In the genomic region with DNA sequence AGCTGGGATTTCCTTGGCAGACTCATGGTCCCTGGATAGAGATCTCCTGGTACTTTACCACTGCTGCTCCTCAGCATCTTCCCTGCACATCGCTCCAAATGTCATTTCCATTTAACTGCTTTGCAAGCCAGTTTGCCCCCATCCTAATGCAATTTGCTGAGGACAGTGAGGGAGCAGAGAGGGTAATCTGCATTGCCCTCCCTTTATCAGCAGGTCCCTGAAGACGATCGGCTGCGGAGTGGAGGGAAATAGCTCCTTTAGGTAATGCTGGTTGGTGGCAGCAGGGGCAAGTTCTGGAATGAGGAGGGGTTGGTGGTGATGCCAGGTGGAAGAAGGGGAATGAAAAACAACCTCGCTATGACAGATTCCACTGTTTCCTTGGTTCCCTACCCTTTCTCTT, we compare ENCODE assay signal across 13 cellular contexts. TPM values are rescaled to one million over a fixed set of nuclear protein-coding genes. Genes with fewer than 3 reads are reported as not detected.
DNase-seq lines count a peak whose midpoint lies in the region; ATAC-seq and TF ChIP-seq lines count a peak whose summit lies in the region.
"Had no signal": no experiment of that assay in that cellular context is flagged by ENCODE, and none has a peak within 500 bp of the region (broad histone marks: within the 10 kb centered on the region; RNA-seq: fewer than 3 reads in every experiment).

No MANE protein-coding gene starts in this region.

- ATAC-seq in heart right ventricle, result no peak
- ATAC-seq in GM19452 (IDR thresholded peaks at IDR 0.05; ENCODE audit: unreplicated experiment), result no peak
- ATAC-seq: esophagus mucosa had no signal

- DNase-seq in CD8-positive, alpha-beta memory T cell, result no peak
- no peak for DNase-seq in astrocyte of the cerebellum (ENCODE audit: low read depth)
- DNase-seq in heart right ventricle, result no peak
- DNase-seq in trophoblast cell, result no peak
- no peak for DNase-seq in Ammon's horn (ENCODE audit: low spot score)
- no peak for DNase-seq in NCI-H2081 (lab: John Stamatoyannopoulos, UW)
- no peak for DNase-seq in Caco-2
- DNase-seq: NCI-H146; stimulated activated CD4-positive, alpha-beta T cell treated with anti-CD3 and anti-CD28 coated beads, Interleukin-4, amount 100 ng/mL, for 4 hours; substantia nigra had no signal

- H4K91ac ChIP-seq in trophoblast cell (ENCODE audit: low read depth, low read length), result no peak overlapping the region

- no peak overlapping the region for H2BK12ac ChIP-seq in trophoblast cell (ENCODE audit: low read length)

- H3K27me3 Mint-ChIP-seq in CD8-positive, alpha-beta memory T cell, result peaks cover 26 to 31% of the 10 kb centered on the region in 2 donors
- peaks cover 12% of the 10 kb centered on the region for H3K27me3 Mint-ChIP-seq in Caco-2 (ENCODE audit: insufficient read depth, unreplicated experiment)

- H3K9ac ChIP-seq in trophoblast cell (ENCODE audit: low read length), result no peak overlapping the region
- H3K9ac ChIP-seq: BLaER1 had no signal

- H4K8ac ChIP-seq in trophoblast cell (ENCODE audit: low read depth, low read length), result no peak overlapping the region

- BruUV-seq in Caco-2 (replicated peaks; lab: Mats Ljungman, UMichigan), result no TSS peak

- no peak overlapping the region for H2AFZ ChIP-seq in trophoblast cell (ENCODE audit: insufficient read depth, low read length, poor library complexity)

- H3K36me3 Mint-ChIP-seq in CD8-positive, alpha-beta memory T cell, result peaks cover 0 to 5% (median 0%) of the 10 kb centered on the region in 3 donors
- no peaks in the 10 kb centered on the region for H3K36me3 Mint-ChIP-seq in Caco-2 (ENCODE audit: insufficient read depth, unreplicated experiment)

- TF ChIP-seq CTCF in astrocyte of the cerebellum (IDR thresholded peaks at IDR 0.05; ENCODE audit: low read depth, low read length, missing control alignments) (no peak), heart right ventricle (IDR thresholded peaks at IDR 0.05) (no peak), Caco-2 (IDR thresholded peaks at IDR 0.05; ENCODE audit: insufficient read depth in 1 of 2, low read depth in 1 of 2, low read length in 1 of 2, severe bottlenecking in 1 of 2, unreplicated experiment in 1 of 2) (no peak)

- H3K27ac Mint-ChIP-seq in CD8-positive, alpha-beta memory T cell, result no peak overlapping the region
- no peak overlapping the region for H3K27ac Mint-ChIP-seq in Caco-2 (ENCODE audit: unreplicated experiment)

- no peak overlapping the region for H3K14ac ChIP-seq in trophoblast cell (ENCODE audit: low read length)

- H3K9me3 Mint-ChIP-seq in CD8-positive, alpha-beta memory T cell, result no peaks in the 10 kb centered on the region
- H3K9me3 Mint-ChIP-seq in Caco-2 (ENCODE audit: unreplicated experiment), result no peaks in the 10 kb centered on the region

- H2AK5ac ChIP-seq in trophoblast cell (ENCODE audit: low read length), result no peak overlapping the region

- POLR2A ChIA-PET in CD8-positive, alpha-beta memory T cell (lab: Charles Lee), result no interaction called here
- POLR2A ChIA-PET in Caco-2 (lab: Charles Lee), result no interaction called here

- no peak overlapping the region for H3K23ac ChIP-seq in trophoblast cell (ENCODE audit: low read length)

- in situ Hi-C loops in astrocyte of the cerebellum (cut with HindIII; ENCODE audit: low sequenced_read_pairs), result no loop called here

- peaks cover 12% of the 10 kb centered on the region for H3K4me1 ChIP-seq in CD8-positive, alpha-beta memory T cell (ENCODE audit: insufficient read depth, low read length)
- H3K4me1 ChIP-seq in heart right ventricle (peaks cover 7 to 78% (median 64%) of the 10 kb centered on the region in 9 donors), trophoblast cell (ENCODE audit: control insufficient read depth in 1 of 2, insufficient read depth in 2 of 2, low read length in 2 of 2) (peaks cover 25 to 51% of the 10 kb centered on the region in 2 experiments), Caco-2 (peaks cover 28% of the 10 kb centered on the region)

- no peak overlapping the region for H2BK5ac ChIP-seq in trophoblast cell (ENCODE audit: low read depth, low read length, poor library complexity)

- peaks cover 21% of the 10 kb centered on the region for H3K27me3 ChIP-seq in CD8-positive, alpha-beta memory T cell (ENCODE audit: insufficient read depth, low read length, poor library complexity, severe bottlenecking)
- peaks cover 0 to 36% (median 0%) of the 10 kb centered on the region in 7 donors for H3K27me3 ChIP-seq in heart right ventricle
- H3K27me3 ChIP-seq in trophoblast cell (ENCODE audit: insufficient read depth, low read length), result no peaks in the 10 kb centered on the region
- 0 out of 2 replicates have a peak, but pooled peaks cover 1% of the 10 kb centered on the region for H3K27me3 ChIP-seq in Caco-2 (replicated peaks; ENCODE audit: control insufficient read depth, insufficient read depth, low read length)

- H3K4ac ChIP-seq in trophoblast cell (ENCODE audit: low read depth, low read length), result peak overlapping the region; percentile 25

- no peak overlapping the region for H4K12ac ChIP-seq in trophoblast cell (ENCODE audit: low read depth, low read length)

- H2BK120ac ChIP-seq in trophoblast cell (ENCODE audit: insufficient read depth, low read length, poor library complexity), result no peak overlapping the region

- intact Hi-C loops in heart right ventricle (cut with DNase I) (loop anchor here in 8 of 10 donors (5.0 to 10.0 kb wide), 9 partner anchors 34 to 407 kb away; no protein-coding TSS in a partner anchor), Caco-2 (cut with micrococcal nuclease; ENCODE audit: unreplicated experiment) (loop anchor here (10.0 kb wide), 1 partner anchor 357 kb away; no protein-coding TSS in a partner anchor)

- H3K9me3 ChIP-seq in CD8-positive, alpha-beta memory T cell (ENCODE audit: low read length), result no peaks in the 10 kb centered on the region
- no peaks in the 10 kb centered on the region for H3K9me3 ChIP-seq in heart right ventricle
- no peaks in the 10 kb centered on the region for H3K9me3 ChIP-seq in trophoblast cell (ENCODE audit: insufficient read depth, low read depth, low read length)
- no peaks in the 10 kb centered on the region for H3K9me3 ChIP-seq in Caco-2
- H3K9me3 ChIP-seq: BLaER1 had no signal

- WGBS in heart right ventricle, 2 donors, result 61 to 67% methylated on average over 5 of the region's 5 CpGs
- WGBS in trophoblast cell (ENCODE audit: extremely low coverage, insufficient coverage, insufficient read length), result no CpG with 5 or more reads among the region's 5 CpGs

- peak overlapping the region in 4 of 7 donors; percentile 6 to 86 (median 52) for H3K4me3 Mint-ChIP-seq in CD8-positive, alpha-beta memory T cell
- H3K4me3 Mint-ChIP-seq in Caco-2 (ENCODE audit: unreplicated experiment), result no peak overlapping the region

- H3K18ac ChIP-seq in trophoblast cell (ENCODE audit: low read length), result no peak overlapping the region

- peaks cover 22% of the 10 kb centered on the region for H3K79me1 ChIP-seq in trophoblast cell (ENCODE audit: low read length)

- H3K4me3 ChIP-seq in CD8-positive, alpha-beta memory T cell (ENCODE audit: low read length), result no peak overlapping the region
- peak overlapping the region; percentile 62 for H3K4me3 ChIP-seq in astrocyte of the cerebellum (ENCODE audit: low read depth, low read length)
- H3K4me3 ChIP-seq in heart right ventricle, result peak overlapping the region in 9 of 10 donors; percentile 20 to 96 (median 82)
- no peak overlapping the region for H3K4me3 ChIP-seq in trophoblast cell (ENCODE audit: low read depth, low read length)
- H3K4me3 ChIP-seq in Caco-2 (ENCODE audit: low read depth, low read length), result no peak overlapping the region
- H3K4me3 ChIP-seq: BLaER1 had no signal

- H3K36me3 ChIP-seq in CD8-positive, alpha-beta memory T cell (ENCODE audit: insufficient read depth, low read length), result no peaks in the 10 kb centered on the region
- H3K36me3 ChIP-seq in heart right ventricle, result peaks cover 0 to 16% (median 0%) of the 10 kb centered on the region in 9 donors
- peaks cover 4 to 8% of the 10 kb centered on the region in 2 experiments for H3K36me3 ChIP-seq in trophoblast cell (ENCODE audit: control insufficient read depth in 1 of 2, insufficient read depth in 2 of 2, low read length in 2 of 2)
- H3K36me3 ChIP-seq in Caco-2 (ENCODE audit: control insufficient read depth, insufficient read depth, low read length), result no peaks in the 10 kb centered on the region
- H3K36me3 ChIP-seq: BLaER1 had no signal

- CTCF ChIA-PET in CD8-positive, alpha-beta memory T cell (lab: Charles Lee), result interaction anchor here (1.2 to 1.4 kb wide), 2 partner anchors 9 to 34 kb away, joined by 3 to 4 read pairs; no protein-coding TSS in a partner anchor
- CTCF ChIA-PET in Caco-2 (lab: Charles Lee), result interaction anchor here (6.1 kb wide), 1 partner anchor 110 kb away, joined by 46 read pairs; no protein-coding TSS in a partner anchor

- peaks cover 19 to 24% (median 23%) of the 10 kb centered on the region in 3 donors for H3K4me1 Mint-ChIP-seq in CD8-positive, alpha-beta memory T cell
- H3K4me1 Mint-ChIP-seq in Caco-2 (ENCODE audit: low read depth, unreplicated experiment), result peaks cover 15% of the 10 kb centered on the region

- peaks cover 26% of the 10 kb centered on the region for H3K79me2 ChIP-seq in trophoblast cell (ENCODE audit: control insufficient read depth, insufficient read depth, low read length, poor library complexity)

- H3K27ac ChIP-seq in CD8-positive, alpha-beta memory T cell (ENCODE audit: low read depth, low read length), result no peak overlapping the region
- H3K27ac ChIP-seq in heart right ventricle (peak overlapping the region in 7 of 10 donors; percentile 30 to 98 (median 92)), trophoblast cell (ENCODE audit: low read depth, low read length) (no peak overlapping the region)
- H3K27ac ChIP-seq: BLaER1 had no signal

- peak overlapping the region; percentile 72 for H3K4me2 ChIP-seq in trophoblast cell (ENCODE audit: low read length)
- H3K4me2 ChIP-seq: BLaER1 had no signal

RNA-seq across cellular contexts. Expression of a gene that starts 2.6 kb away (rescaled TPM):
- total RNA-seq in CD8-positive, alpha-beta memory T cell, result 1 to 10 TPM in 1 of 2 experiments, under 1 TPM in 1; 0.75 to 1.1 TPM
- 1.0 TPM for polyA plus RNA-seq in CD8-positive, alpha-beta memory T cell
- total RNA-seq in heart right ventricle, result 10 to 100 TPM; 13.4 to 31.6 (median 18.3) TPM
- 10 to 100 TPM in 1 of 2 donors, 1 to 10 TPM in 1; 6.1 to 11.0 TPM for polyA plus RNA-seq in heart right ventricle
- 35.3 and 35.7 TPM in 2 replicates for polyA plus RNA-seq in trophoblast cell (2013)
- total RNA-seq in Caco-2 (2022), result 3.2 and 5.7 TPM in 2 replicates

Comparison
In these comparisons a context has a peak if more than half of its experiments do, and no peak if none do; other contexts are left out.
1. H3K27ac ChIP-seq: peak in heart right ventricle (7 of 10); none in CD8-positive, alpha-beta memory T cell (single experiment) and trophoblast cell (single experiment).
2. H3K4me3 ChIP-seq: peak in astrocyte of the cerebellum (single experiment) and heart right ventricle (9 of 10); none in CD8-positive, alpha-beta memory T cell (single experiment), trophoblast cell (single experiment) and Caco-2 (single experiment).